11 cellular contexts compared by ENCODE assay signal in the genomic region with DNA sequence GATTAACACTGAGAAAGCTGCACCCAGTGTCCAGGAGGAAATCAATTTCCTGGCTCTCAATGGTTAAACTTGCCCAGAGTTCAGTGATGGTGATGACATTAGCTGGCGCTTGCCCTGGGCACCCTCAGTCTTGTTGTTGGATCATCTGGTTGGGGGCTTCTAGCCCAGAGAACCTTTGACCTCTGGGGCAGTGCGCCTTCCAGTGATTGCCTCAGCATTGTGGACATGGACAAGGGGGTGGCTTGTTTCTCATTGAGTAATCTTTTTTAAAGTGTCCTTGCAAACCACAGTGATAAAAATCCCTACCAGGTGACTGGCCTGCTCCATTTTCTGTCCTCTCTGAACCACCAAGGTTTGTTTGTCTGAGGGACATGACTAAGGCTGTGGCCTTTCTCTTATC.
"Had no signal": no experiment of that assay in that cellular context is flagged by ENCODE, and none has a peak within 500 bp of the region (broad histone marks: within the 10 kb centered on the region; RNA-seq: fewer than 3 reads in every experiment).

No MANE protein-coding gene starts in this region.

- H3K4me3 Mint-ChIP-seq: GM23338, H9, HFFc6 had no signal

- H3K27ac Mint-ChIP-seq: GM23338, H9, HFFc6 had no signal

- H3K4me1 ChIP-seq: HAP-1 had no signal

- H2AFZ ChIP-seq: GM23248, GM23338 had no signal

- DNase-seq: GM23248, GOT3, H7, H9, HCEC 1CT, HFFc6 had no signal

- H3K36me3 ChIP-seq: HAP-1 had no signal

- H3K27ac ChIP-seq: GM23248 had no signal

- H3K4me3 ChIP-seq: GM23248, GM23338, HAP-1 had no signal

- H3K9me3 ChIP-seq: HAP-1 had no signal

- H3K4me2 ChIP-seq: GM23338 had no signal

- H3K9me3 Mint-ChIP-seq: H9, HFFc6 had no signal

- H3K9ac ChIP-seq: GM23248 had no signal

- FAIRE-seq: H1, H54 had no signal

- H3K4me1 Mint-ChIP-seq: H9 had no signal

- ATAC-seq: GM23338, HCT116 had no signal
